In genomic region chr1:10943041-10943440, GRCh38 we compare ENCODE assay signal across 25 cellular contexts.
"Had no signal": no experiment of that assay in that cellular context is flagged by ENCODE, and none has a peak within 500 bp of the region (broad histone marks: within the 10 kb centered on the region; RNA-seq: fewer than 3 reads in every experiment).

No MANE protein-coding gene starts in this region.

- H2AFZ ChIP-seq: hepatocyte, parathyroid adenoma had no signal

- FAIRE-seq: kidney, small intestine had no signal

- H3K9ac ChIP-seq: parathyroid adenoma had no signal

- H3K4me3 Mint-ChIP-seq: dendritic cell treated with granulocyte-macrophage colony-stimulating factor and Interleukin-4, amounts not matched to agents 40 ng/mL and 50 ng/mL, for 4 days; endodermal cell; natural killer cell treated with Interleukin-12 subunit alpha and Interleukin-12 subunit beta and Interleukin-15 and Interleukin-18, amount 100 ng/mL, for 72 hours; stimulated activated naive B cell treated with anti-CD40 and anti-IgM and Interleukin-4, amounts not matched to agents 10 μg/mL and 1 μg/mL and 100 μg/mL, for 72 hours; stimulated activated naive CD8-positive, alpha-beta T cell treated with anti-CD3 and anti-CD28 coated beads, Interleukin-15, Interleukin-2, amounts not matched to agents 100 ng/mL and 50 ng/mL, for 24 hours had no signal

- H3K27ac ChIP-seq: colonic mucosa, epithelial cell of prostate, gastroesophageal sphincter, heart left ventricle, hepatocyte, parathyroid adenoma, right lobe of liver, upper lobe of right lung, vagina had no signal

- H3K4me1 ChIP-seq: parathyroid adenoma had no signal

- H3K79me2 ChIP-seq: hepatocyte, parathyroid adenoma had no signal

- ATAC-seq: esophagus mucosa; gastroesophageal sphincter; natural killer cell treated with Interleukin-12 subunit alpha and Interleukin-12 subunit beta and Interleukin-15 and Interleukin-18, amount 100 ng/mL, for 72 hours; right lobe of liver; stimulated activated naive B cell treated with anti-CD40 and anti-IgM and Interleukin-4, amounts not matched to agents 10 μg/mL and 1 μg/mL and 100 μg/mL, for 72 hours; upper lobe of right lung had no signal

- H3K36me3 ChIP-seq: colonic mucosa, gastroesophageal sphincter, heart left ventricle, right lobe of liver, transverse colon, upper lobe of right lung, vagina had no signal

- H3K27me3 ChIP-seq: colonic mucosa, hepatocyte, right lobe of liver, transverse colon, upper lobe of right lung, vagina had no signal

- DNase-seq: colonic mucosa; effector CD8-positive, alpha-beta T cell; endodermal cell; foreskin fibroblast; kidney; right lobe of liver; small intestine; stimulated activated CD4-positive, alpha-beta T cell treated with anti-CD3 and anti-CD28 coated beads, Interleukin-15, amount 100 ng/mL, for 24 hours; stimulated activated CD4-positive, alpha-beta T cell treated with anti-CD3 and anti-CD28 coated beads, Interleukin-2, amount 100 ng/mL, for 48 hours; stimulated activated naive B cell treated with anti-CD40 and anti-IgM and Interleukin-4, amounts not matched to agents 10 μg/mL and 1 μg/mL and 100 μg/mL, for 72 hours; transverse colon; upper lobe of right lung had no signal

- H3K27ac Mint-ChIP-seq: dendritic cell treated with granulocyte-macrophage colony-stimulating factor and Interleukin-4, amounts not matched to agents 40 ng/mL and 50 ng/mL, for 4 days; endodermal cell; memory B cell; natural killer cell treated with Interleukin-12 subunit alpha and Interleukin-12 subunit beta and Interleukin-15 and Interleukin-18, amount 100 ng/mL, for 72 hours; progenitor cell of endocrine pancreas; stimulated activated naive B cell treated with anti-CD40 and anti-IgM and Interleukin-4, amounts not matched to agents 10 μg/mL and 1 μg/mL and 100 μg/mL, for 72 hours; stimulated activated naive CD8-positive, alpha-beta T cell treated with anti-CD3 and anti-CD28 coated beads, Interleukin-15, Interleukin-2, amounts not matched to agents 100 ng/mL and 50 ng/mL, for 24 hours had no signal

- H3K9me3 ChIP-seq: colonic mucosa, gastroesophageal sphincter, heart left ventricle, right lobe of liver, transverse colon, upper lobe of right lung, vagina had no signal

- H3K9me3 Mint-ChIP-seq: dendritic cell treated with granulocyte-macrophage colony-stimulating factor and Interleukin-4, amounts not matched to agents 40 ng/mL and 50 ng/mL, for 4 days; endodermal cell; memory B cell; natural killer cell treated with Interleukin-12 subunit alpha and Interleukin-12 subunit beta and Interleukin-15 and Interleukin-18, amount 100 ng/mL, for 72 hours; stimulated activated naive B cell treated with anti-CD40 and anti-IgM and Interleukin-4, amounts not matched to agents 10 μg/mL and 1 μg/mL and 100 μg/mL, for 72 hours; stimulated activated naive CD8-positive, alpha-beta T cell treated with anti-CD3 and anti-CD28 coated beads, Interleukin-15, Interleukin-2, amounts not matched to agents 100 ng/mL and 50 ng/mL, for 24 hours had no signal

- H3K36me3 Mint-ChIP-seq: memory B cell; natural killer cell treated with Interleukin-12 subunit alpha and Interleukin-12 subunit beta and Interleukin-15 and Interleukin-18, amount 100 ng/mL, for 72 hours; stimulated activated naive B cell treated with anti-CD40 and anti-IgM and Interleukin-4, amounts not matched to agents 10 μg/mL and 1 μg/mL and 100 μg/mL, for 72 hours had no signal

- H3K4me3 ChIP-seq: colonic mucosa, gastroesophageal sphincter, hepatocyte, lung, right lobe of liver, upper lobe of right lung had no signal
